8 cellular contexts compared by ENCODE assay signal in genomic region chr16:70251651-70252354, GRCh38. TPM values are rescaled to one million over a fixed set of nuclear protein-coding genes. Genes with fewer than 3 reads are reported as not detected.
DNase-seq lines count a peak whose midpoint lies in the region; ATAC-seq and TF ChIP-seq lines count a peak whose summit lies in the region.

TSS of gene EXOSC6 (minus strand) at chr16:70251940. CDS start at chr16:70251900, 40 bp downstream.

- peak within 1 kb of the TSS; percentile 75 for H3K4me3 ChIP-seq in H7 (ENCODE audit: insufficient read depth, low read depth, low read length)
- H3K4me3 ChIP-seq in fibroblast of pulmonary artery (replicated peaks; ENCODE audit: low read depth, low read length), result peak within 1 kb of the TSS; percentile 54

- DNase-seq in G401 (ENCODE audit: low spot score) (peak; percentile 89), H7 (peak; percentile 96), LoVo (ENCODE audit: low spot score) (peak; percentile 95), RWPE1 (ENCODE audit: low spot score) (peak; percentile 92), fibroblast of pulmonary artery (ENCODE audit: low read depth) (peak; percentile 90)
- peak; percentile 92 for DNase-seq in stimulated activated naive CD8-positive, alpha-beta T cell treated with anti-CD3 and anti-CD28 coated beads, Interleukin-15, Interleukin-2, amounts not matched to agents 100 U/mL and 50 U/mL, for 24 hours

- H3K9me3 Mint-ChIP-seq in activated T-helper 17 cell treated with anti-CD3 and anti-CD28 coated beads, Interleukin-2, amount 50 U/mL, for 72 hours, result no peaks in the 10 kb centered on the region
- H3K9me3 Mint-ChIP-seq in nephron, result no peaks in the 10 kb centered on the region

- peak within 1 kb of the TSS; percentile 94 for H3K27ac ChIP-seq in RWPE1

- TF ChIP-seq CTCF in RWPE1 (conservative IDR thresholded peaks at IDR 0.05; ENCODE audit: low read depth) (peak; percentile 92), fibroblast of pulmonary artery (IDR thresholded peaks at IDR 0.05; ENCODE audit: low read length, missing control alignments) (peak; percentile 76), nephron (IDR thresholded peaks at IDR 0.05; ENCODE audit: unreplicated experiment in 3 of 3) (peak; percentile 94 to 97 (median 96))

- in situ Hi-C loops in G401 (cut with HindIII; ENCODE audit: low sequenced_read_pairs), result no loop called here

- POLR2A ChIA-PET in RWPE1 (lab: Yijun Ruan, JAX; ENCODE audit: low non-redundant PET), result interaction anchor here (1.2 kb wide), 1 partner anchor 15 kb away, joined by 4 read pairs; no protein-coding TSS in a partner anchor

- H3K27me3 Mint-ChIP-seq in activated T-helper 17 cell treated with anti-CD3 and anti-CD28 coated beads, Interleukin-2, amount 50 U/mL, for 72 hours, result no peaks in the 10 kb centered on the region
- no peaks in the 10 kb centered on the region for H3K27me3 Mint-ChIP-seq in nephron (ENCODE audit: low read depth)

- peak; percentile 92 for ATAC-seq in activated T-helper 17 cell treated with anti-CD3 and anti-CD28 coated beads, Interleukin-2, amount 50 U/mL, for 72 hours (replicated peaks)
- ATAC-seq in stimulated activated naive CD8-positive, alpha-beta T cell treated with anti-CD3 and anti-CD28 coated beads, Interleukin-15, Interleukin-2, amounts not matched to agents 100 U/mL and 50 U/mL, for 24 hours, result peak; percentile 94

- peaks cover 42% of the 10 kb centered on the region for H3K36me3 ChIP-seq in H7 (replicated peaks; ENCODE audit: control insufficient read depth, insufficient read depth, low read length)

- CTCF ChIA-PET in RWPE1 (lab: Yijun Ruan, JAX), result interaction anchor here (0.6 to 1.3 kb wide), 6 partner anchors 13 to 47 kb away, joined by 3 to 6 read pairs (median 3); partner anchors contain the start of gene DDX19B

- no peaks in the 10 kb centered on the region for H3K27me3 ChIP-seq in H7 (ENCODE audit: control insufficient read depth, insufficient read depth, low read length)

- H3K27ac Mint-ChIP-seq in activated T-helper 17 cell treated with anti-CD3 and anti-CD28 coated beads, Interleukin-2, amount 50 U/mL, for 72 hours, result peak within 1 kb of the TSS; percentile 89
- peak within 1 kb of the TSS; percentile 67 to 92 (median 91) for H3K27ac Mint-ChIP-seq in nephron

- H3K4me3 Mint-ChIP-seq in activated T-helper 17 cell treated with anti-CD3 and anti-CD28 coated beads, Interleukin-2, amount 50 U/mL, for 72 hours, result peak within 1 kb of the TSS; percentile 84
- peak within 1 kb of the TSS; percentile 82 to 92 (median 91) for H3K4me3 Mint-ChIP-seq in nephron

- H3K4me1 Mint-ChIP-seq in activated T-helper 17 cell treated with anti-CD3 and anti-CD28 coated beads, Interleukin-2, amount 50 U/mL, for 72 hours, result peaks cover 9% of the 10 kb centered on the region
- H3K4me1 Mint-ChIP-seq in nephron, result peaks cover 7% of the 10 kb centered on the region

- H3K36me3 Mint-ChIP-seq in activated T-helper 17 cell treated with anti-CD3 and anti-CD28 coated beads, Interleukin-2, amount 50 U/mL, for 72 hours (ENCODE audit: low read depth), result peaks cover 80% of the 10 kb centered on the region
- H3K36me3 Mint-ChIP-seq in nephron (ENCODE audit: low read depth), result peaks cover 38% of the 10 kb centered on the region

RNA-seq across cellular contexts. Expression of gene EXOSC6, which starts in this region (rescaled TPM):
- 29.6 and 37.5 TPM in 2 replicates for total RNA-seq in G401 (2014; rRNA removed; shearing (Covaris generic))
- 17.6 and 18.4 TPM in 2 replicates for total RNA-seq in H7 (2014; rRNA removed; shearing (Covaris generic))
- total RNA-seq in activated T-helper 17 cell treated with anti-CD3 and anti-CD28 coated beads, Interleukin-2, amount 50 U/mL, for 72 hours, result 10 to 100 TPM; 19.2 to 33.6 TPM

Comparison
In these comparisons a context has a peak if more than half of its experiments do, and no peak if none do; other contexts are left out.
1. Peak in every context shown above with its lines: DNase-seq, ATAC-seq, H3K4me3 ChIP-seq and H3K27ac ChIP-seq.